18 cellular contexts compared by ENCODE assay signal in the genomic region with DNA sequence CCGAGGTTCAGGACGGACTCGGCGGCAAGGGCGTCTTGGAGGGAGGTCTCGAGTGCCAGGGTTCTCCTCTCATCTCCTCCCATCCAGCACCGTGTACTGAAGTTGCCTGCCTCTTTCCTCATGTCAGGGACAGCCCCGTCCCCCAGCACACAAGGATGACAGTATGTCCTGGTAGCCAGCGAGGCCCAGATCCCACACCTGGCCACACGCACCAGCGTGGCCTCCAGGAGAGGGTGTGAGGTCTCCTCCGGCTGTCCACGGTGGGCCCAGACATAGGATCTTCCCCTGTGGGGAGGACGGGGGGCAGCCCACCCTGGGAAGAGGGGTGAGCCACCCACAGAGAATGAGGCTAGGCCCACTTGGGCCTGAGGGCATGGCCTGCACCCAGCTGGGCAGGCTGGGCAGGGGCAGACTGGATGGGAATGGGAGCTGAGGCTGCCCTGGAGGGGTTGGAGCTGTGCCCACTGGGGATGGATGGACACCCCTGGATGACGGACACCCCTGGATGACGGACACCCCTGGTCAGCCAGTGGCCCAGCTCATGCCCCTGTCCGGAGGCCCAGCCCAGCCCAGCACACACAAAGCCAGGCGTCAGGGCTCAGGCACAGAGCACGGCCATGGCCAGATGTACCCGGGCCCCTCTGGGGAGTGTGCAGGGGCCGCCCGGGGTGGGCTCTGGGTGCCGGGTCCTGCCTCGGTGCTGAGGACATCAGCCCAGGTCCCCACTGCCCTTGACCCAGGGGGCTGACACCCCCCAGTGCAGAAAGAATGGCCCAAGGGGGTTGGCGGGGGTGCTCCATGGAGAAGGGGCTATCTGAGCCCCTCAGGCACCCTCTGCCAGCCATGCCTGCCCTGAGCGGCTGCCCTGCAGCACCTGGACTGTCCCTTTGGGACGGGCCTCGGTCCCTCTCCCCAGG. TPM values are rescaled to one million over a fixed set of nuclear protein-coding genes. Genes with fewer than 3 reads are reported as not detected.
DNase-seq lines count a peak whose midpoint lies in the region; ATAC-seq, FAIRE-seq and TF ChIP-seq lines count a peak whose summit lies in the region.
"Had no signal": no experiment of that assay in that cellular context is flagged by ENCODE, and none has a peak within 500 bp of the region (broad histone marks: within the 10 kb centered on the region; RNA-seq: fewer than 3 reads in every experiment).

No MANE protein-coding gene starts in this region.

- FAIRE-seq in kidney (lab: Jason Lieb, UNC), result no peak

- intact Hi-C loops in kidney (cut with DNase I), result no loop called here
- intact Hi-C loops in sciatic nerve (cut with DNase I), result no loop called here

- peaks cover 10% of the 10 kb centered on the region for H3K9me3 ChIP-seq in BLaER1
- peaks cover 6 to 19% (median 16%) of the 10 kb centered on the region in 11 experiments; a peak in 18 of 22 replicates for H3K9me3 ChIP-seq in BLaER1 treated with 17β-estradiol and CSF1 and Interleukin-3, amounts not matched to agents 10 nM and 100 nM (replicated peaks in 1 of 11)
- peaks cover 0 to 6% of the 10 kb centered on the region in 2 donors for H3K9me3 ChIP-seq in kidney (ENCODE audit: control insufficient read depth in 1 of 2, low read length in 2 of 2)
- H3K9me3 ChIP-seq: BE2C had no signal

- no peaks in the 10 kb centered on the region for H3K36me3 ChIP-seq in BLaER1
- H3K36me3 ChIP-seq in BLaER1 treated with 17β-estradiol and CSF1 and Interleukin-3, amounts not matched to agents 10 nM and 100 nM, result no peaks in the 10 kb centered on the region
- no peaks in the 10 kb centered on the region for H3K36me3 ChIP-seq in kidney (ENCODE audit: control insufficient read depth in 1 of 2, insufficient read depth in 2 of 2, low read length in 2 of 2)
- H3K36me3 ChIP-seq: BE2C had no signal

- H3K27ac ChIP-seq in BLaER1 (no peak overlapping the region), kidney (ENCODE audit: low read depth in 2 of 2, low read length in 2 of 2) (no peak overlapping the region)
- no peak overlapping the region for H3K27ac ChIP-seq in BLaER1 treated with 17β-estradiol and CSF1 and Interleukin-3, amounts not matched to agents 10 nM and 100 nM
- H3K27ac ChIP-seq: KMS-11, PC-9 had no signal

- H3K4me2 ChIP-seq in BLaER1, result peak overlapping the region; percentile 79
- peak overlapping the region in 10 of 11 experiments; percentile 27 to 90 (median 85); a peak in 19 of 22 replicates for H3K4me2 ChIP-seq in BLaER1 treated with 17β-estradiol and CSF1 and Interleukin-3, amounts not matched to agents 10 nM and 100 nM
- H3K4me2 ChIP-seq: KMS-11, PC-9 had no signal

- ATAC-seq in sciatic nerve (peak; percentile 28), GM21526 (IDR thresholded peaks at IDR 0.05; ENCODE audit: low FRiP score, unreplicated experiment) (no peak), GM19324 (IDR thresholded peaks at IDR 0.05; ENCODE audit: low FRiP score, unreplicated experiment) (no peak)

- DNase-seq in kidney (peak; percentile 74), sciatic nerve (ENCODE audit: low spot score) (peak; percentile 50), glomerular visceral epithelial cell (ENCODE audit: extremely low spot score) (no peak)
- DNase-seq: BE2C, GF-D8, GOT3, HFFc6, NCI-H187, NCI-H446 treated with DMSO at 0.1 percent for 48 hours, NCI-H748 treated with DMSO at 0.1 percent for 48 hours, PC-9, SHP77 had no signal

- TF ChIP-seq CTCF in kidney (IDR thresholded peaks at IDR 0.05; ENCODE audit: borderline replicate concordance, extremely low read depth, insufficient read depth), result no peak

- peaks cover 18% of the 10 kb centered on the region for H3K27me3 ChIP-seq in BLaER1
- peaks cover 32 to 75% (median 53%) of the 10 kb centered on the region in 11 experiments for H3K27me3 ChIP-seq in BLaER1 treated with 17β-estradiol and CSF1 and Interleukin-3, amounts not matched to agents 10 nM and 100 nM

- no peak overlapping the region for H3K4me3 ChIP-seq in BLaER1
- H3K4me3 ChIP-seq in BLaER1 treated with 17β-estradiol and CSF1 and Interleukin-3, amounts not matched to agents 10 nM and 100 nM, result no peak overlapping the region; a peak in 1 of 20 replicates
- no peak overlapping the region for H3K4me3 ChIP-seq in kidney (ENCODE audit: low read length in 2 of 2)
- H3K4me3 ChIP-seq: PC-9 had no signal

- no peak overlapping the region for H3K9ac ChIP-seq in BLaER1
- H3K9ac ChIP-seq in BLaER1 treated with 17β-estradiol and CSF1 and Interleukin-3, amounts not matched to agents 10 nM and 100 nM, result no peak overlapping the region
- no peak overlapping the region for H3K9ac ChIP-seq in kidney (ENCODE audit: low read length in 2 of 2)
- H3K9ac ChIP-seq: KMS-11 had no signal

- H4K20me1 ChIP-seq in BLaER1, result peaks cover 26% of the 10 kb centered on the region
- peaks cover 0 to 39% (median 13%) of the 10 kb centered on the region in 11 experiments; a peak in 11 of 22 replicates for H4K20me1 ChIP-seq in BLaER1 treated with 17β-estradiol and CSF1 and Interleukin-3, amounts not matched to agents 10 nM and 100 nM

- peaks cover 45% of the 10 kb centered on the region for H3K4me1 ChIP-seq in BLaER1
- H3K4me1 ChIP-seq in BLaER1 treated with 17β-estradiol and CSF1 and Interleukin-3, amounts not matched to agents 10 nM and 100 nM, result peaks cover 21 to 46% (median 43%) of the 10 kb centered on the region in 10 experiments
- no peaks in the 10 kb centered on the region for H3K4me1 ChIP-seq in kidney (ENCODE audit: control insufficient read depth in 1 of 2, insufficient read depth in 1 of 2, low read depth in 1 of 2, low read length in 2 of 2)
- H3K4me1 ChIP-seq: BE2C had no signal

RNA-seq across cellular contexts. Expression of gene CFAP46, which starts 30.9 kb away (rescaled TPM):
- total RNA-seq in kidney (8.3 TPM), sciatic nerve (1.1 TPM)
- polyA plus RNA-seq in kidney (ENCODE audit: insufficient read depth, low read depth, low replicate concordance), result 3.8 TPM
- total RNA-seq: PC-9 had no signal
- polyA plus RNA-seq: CD8-positive, alpha-beta memory T cell had no signal
